23 cellular contexts compared by ENCODE assay signal in genomic region chr5:168865973-168866372, GRCh38.
A peak's percentile ranks its signal among the peaks of the same experiment; 100 is the strongest.
DNase-seq lines count a peak whose midpoint lies in the region; ATAC-seq and TF ChIP-seq lines count a peak whose summit lies in the region.
"Had no signal": no experiment of that assay in that cellular context is flagged by ENCODE, and none has a peak within 500 bp of the region (broad histone marks: within the 10 kb centered on the region; RNA-seq: fewer than 3 reads in every experiment).

No MANE protein-coding gene starts in this region.

- H3K27ac ChIP-seq in right cardiac atrium (ENCODE audit: low read length) (no peak overlapping the region), SK-N-SH (ENCODE audit: low read depth in 2 of 2, low read length in 1 of 2) (peak overlapping the region; percentile 24 to 76; a peak in 3 of 4 replicates)
- H3K27ac ChIP-seq: A549, skin epidermis had no signal

- H2AFZ ChIP-seq in SK-N-SH (ENCODE audit: low read depth) = no peak overlapping the region

- POLR2A ChIA-PET in SK-N-SH (lab: Yijun Ruan, JAX) = interaction anchor here (1.1 kb wide), 1 partner anchor 27 kb away, joined by 3 read pairs; no protein-coding TSS in a partner anchor

- H3K79me2 ChIP-seq in SK-N-SH (ENCODE audit: insufficient read depth) = no peaks in the 10 kb centered on the region; the same call in 1 of the 2 replicates

- H3K9me3 ChIP-seq in right cardiac atrium (ENCODE audit: control insufficient read depth, low read length) = no peaks in the 10 kb centered on the region
- H3K9me3 ChIP-seq in SK-N-SH = no peaks in the 10 kb centered on the region
- H3K9me3 ChIP-seq: A549 had no signal

- H3K27me3 ChIP-seq in right cardiac atrium (ENCODE audit: control insufficient read depth, insufficient read depth) = no peaks in the 10 kb centered on the region
- no peaks in the 10 kb centered on the region for H3K27me3 ChIP-seq in SK-N-SH (ENCODE audit: insufficient read depth)

- 35% methylated on average over 5 of the region's 5 CpGs for whole genome bisulfite sequencing in right cardiac atrium
- WGBS in SK-N-SH (ENCODE audit: low lambda C conversion rate) = 34% methylated on average over 4 of the region's 5 CpGs

- no peaks in the 10 kb centered on the region for H4K20me1 ChIP-seq in SK-N-SH (ENCODE audit: insufficient read depth)

- H3K36me3 ChIP-seq in SK-N-SH (replicated peaks in 1 of 2; ENCODE audit: control insufficient read depth in 1 of 2, insufficient read depth in 2 of 2, low read length in 1 of 2) = peaks cover 4 to 24% of the 10 kb centered on the region in 2 experiments

- H3K4me1 ChIP-seq in right cardiac atrium (ENCODE audit: control insufficient read depth, insufficient read depth, low read length) (peaks cover 8% of the 10 kb centered on the region), SK-N-SH (ENCODE audit: control insufficient read depth in 1 of 2, insufficient read depth in 2 of 2, low read depth in 1 of 2, low read length in 1 of 2) (peaks cover 0 to 23% of the 10 kb centered on the region in 2 experiments; a peak in 1 of 4 replicates)
- H3K4me1 ChIP-seq: A549 had no signal

- CTCF ChIA-PET in SK-N-SH (lab: Yijun Ruan, JAX) = no interaction called here

- H3K4me2 ChIP-seq in SK-N-SH = no peak overlapping the region
- H3K4me2 ChIP-seq: A549 had no signal

- peaks cover 6% of the 10 kb centered on the region for H3F3A ChIP-seq in SK-N-SH (replicated peaks; ENCODE audit: insufficient read depth)

- no peak for TF ChIP-seq RAD21 in SK-N-SH (IDR thresholded peaks at IDR 0.05; ENCODE audit: low read length)

- DNase-seq in right cardiac atrium (peak in 2 of 3 donors; percentile 30 to 62), Right ventricle myocardium inferior (ENCODE audit: missing footprints) (no peak), SK-N-SH (no peak), iPS-NIHi11 (ENCODE audit: low spot score) (peak; percentile 62), NCI-H1417 (lab: John Stamatoyannopoulos, UW) (no peak), retina (no peak), GM10266 (ENCODE audit: extremely low spot score) (no peak), COR-L47 (lab: John Stamatoyannopoulos, UW) (no peak)
- DNase-seq: activated CD8-positive, alpha-beta T cell treated with anti-CD3 and anti-CD28 coated beads for 36 hours; activated naive CD4-positive, alpha-beta T cell treated with anti-CD3 and anti-CD28 coated beads for 36 hours; activated T-cell treated with anti-CD3 and anti-CD28 coated beads, Interleukin-2, amount 50 U/mL, for 1 hour; aorta; cerebellar nuclear complex; DMS53; NCI-H2029 treated with DMSO at 0.1 percent for 48 hours; NCI-H526 treated with DMSO at 0.1 percent for 48 hours; OCI-M1; SIG-M5; stimulated activated CD4-positive, alpha-beta T cell treated with anti-CD3 and anti-CD28 coated beads, Interleukin-4, amount 100 ng/mL, for 24 hours; T-helper 2 cell had no signal

- no peak overlapping the region for H3K4me3 ChIP-seq in right cardiac atrium (ENCODE audit: low read length)
- no peak overlapping the region for H3K4me3 ChIP-seq in SK-N-SH (ENCODE audit: low read depth in 2 of 2, low read length in 1 of 2)
- H3K4me3 ChIP-seq: A549, K562, skin epidermis had no signal

- TF ChIP-seq EP300 in SK-N-SH (IDR thresholded peaks at IDR 0.05; ENCODE audit: borderline replicate concordance in 1 of 2, low read depth in 1 of 2, low read length in 1 of 2) = no peak

- ATAC-seq in right cardiac atrium (peak; percentile 15 to 59), Right ventricle myocardium inferior (no peak)
- ATAC-seq: A549; activated CD8-positive, alpha-beta T cell treated with anti-CD3 and anti-CD28 coated beads for 36 hours; K562 had no signal

- intact Hi-C loops in right cardiac atrium (cut with DNase I) (no loop called here), Right ventricle myocardium inferior (cut with DNase I) (no loop called here)

- H3K9me2 ChIP-seq in SK-N-SH = no peaks in the 10 kb centered on the region

- no peak overlapping the region for H3K9ac ChIP-seq in SK-N-SH

- TF ChIP-seq CTCF in SK-N-SH (IDR thresholded peaks at IDR 0.05) = no peak
- no peak for TF ChIP-seq CTCF in GM10266 (IDR thresholded peaks at IDR 0.05; ENCODE audit: control insufficient read depth, insufficient read depth, low read depth, missing control alignments)

TF ChIP-seq in SK-N-SH, 30 proteins besides CTCF, POLR2A, EP300 and RAD21:
- TF ChIP-seq ELF1 (IDR thresholded peaks at IDR 0.05) (no peak), TCF12 (IDR thresholded peaks at IDR 0.05) (peak; percentile 17; the same call in 1 of the 2 replicates)

Comparison
In these comparisons a context has a peak if more than half of its experiments do, and no peak if none do; other contexts are left out.
1. DNase-seq: peak in right cardiac atrium (2 of 3) and iPS-NIHi11 (single experiment); none in Right ventricle myocardium inferior (single experiment), SK-N-SH (single experiment), NCI-H1417 (0 of 3), retina (single experiment), GM10266 (single experiment) and COR-L47 (single experiment).